In the genomic region with DNA sequence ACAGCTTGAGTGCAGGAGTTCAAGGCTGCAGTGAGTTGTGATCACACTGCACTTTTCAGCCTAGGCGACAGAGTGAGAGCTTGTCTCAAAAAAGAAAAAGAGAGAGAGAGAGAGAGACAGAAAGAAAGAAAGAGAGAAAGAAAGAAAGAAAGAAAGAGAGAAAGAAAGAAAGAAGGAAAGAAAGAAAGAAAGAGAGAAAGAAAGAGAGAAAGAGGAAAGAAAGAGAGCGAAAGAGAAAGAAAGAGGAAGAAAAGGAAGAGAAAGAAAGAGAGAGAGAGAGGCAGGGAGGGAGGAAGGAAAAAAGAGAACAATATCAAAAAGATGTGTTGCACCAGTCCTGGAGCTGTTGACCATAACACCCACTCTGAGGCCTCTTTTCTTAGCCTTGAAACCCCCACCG, we compare ENCODE assay signal across 1 cellular context.
TF ChIP-seq lines count a peak whose summit lies in the region.

No MANE protein-coding gene starts in this region.

TF ChIP-seq in SK-N-SH, 30 proteins besides CTCF, POLR2A, EP300 and RAD21 (continued from another document):
- TF ChIP-seq POLR2AphosphoS5 (IDR thresholded peaks at IDR 0.05; ENCODE audit: low read depth, low read length): no peak
- no peak for TF ChIP-seq FOXM1 (IDR thresholded peaks at IDR 0.05; ENCODE audit: low read depth)
- TF ChIP-seq ELF1 (IDR thresholded peaks at IDR 0.05): no peak
- TF ChIP-seq TAF1 (IDR thresholded peaks at IDR 0.05; ENCODE audit: borderline replicate concordance, low read depth, low read length): no peak
